Comparison of ENCODE assay signal across 14 cellular contexts in the genomic region with DNA sequence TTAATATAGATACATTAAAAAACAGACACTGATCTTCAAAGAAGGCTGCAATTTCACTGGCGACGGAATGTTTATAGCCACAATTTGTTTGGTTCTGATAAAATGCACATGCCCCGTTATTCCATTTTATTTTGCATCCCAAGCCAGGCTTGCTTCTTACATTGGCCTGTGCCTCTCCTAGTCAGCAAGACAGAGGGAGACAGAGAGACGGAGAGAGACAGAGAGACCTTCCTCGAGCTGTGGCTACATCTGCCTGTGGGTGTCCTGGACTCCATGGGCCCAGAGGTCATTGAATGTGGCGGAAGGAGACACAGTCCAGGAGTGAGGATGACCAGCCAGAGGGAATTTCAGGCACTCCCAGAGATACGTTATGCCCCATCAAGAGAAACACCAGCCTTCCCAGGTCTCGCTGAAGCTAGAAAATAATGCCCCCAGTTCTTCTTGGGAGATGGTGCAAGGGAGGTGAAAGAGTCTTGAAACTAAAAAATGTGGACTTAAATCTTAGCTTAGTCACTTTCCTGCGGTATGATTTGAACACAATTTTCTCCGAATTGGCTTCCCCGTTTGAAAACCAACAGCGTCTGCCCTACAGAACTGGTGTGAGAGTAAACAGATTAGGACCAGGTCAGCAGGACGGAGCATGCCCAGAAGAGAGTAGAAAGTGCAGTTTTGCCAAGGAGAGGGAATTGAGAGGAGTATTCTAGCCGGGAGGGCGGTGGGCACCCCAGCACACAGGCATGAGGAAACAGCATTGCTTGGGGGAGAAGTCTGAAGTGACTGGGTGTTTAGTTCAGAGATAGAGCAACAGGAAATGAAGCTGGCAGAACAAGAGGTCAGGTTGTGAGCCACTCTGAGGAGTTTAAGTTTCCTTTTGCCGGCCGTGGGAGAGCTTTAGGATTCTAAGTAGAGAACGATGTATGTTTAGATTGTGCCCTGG.
DNase-seq lines count a peak whose midpoint lies in the region; ATAC-seq, FAIRE-seq and TF ChIP-seq lines count a peak whose summit lies in the region.
"Had no signal": no experiment of that assay in that cellular context is flagged by ENCODE, and none has a peak within 500 bp of the region (broad histone marks: within the 10 kb centered on the region; RNA-seq: fewer than 3 reads in every experiment).

No MANE protein-coding gene starts in this region.

- H3K4me1 ChIP-seq in parathyroid adenoma (no peaks in the 10 kb centered on the region), Caco-2 (no peaks in the 10 kb centered on the region), testis (no peaks in the 10 kb centered on the region)

- BruUV-seq in Caco-2 (replicated peaks; lab: Mats Ljungman, UMichigan), result no TSS peak

- H3K9me3 ChIP-seq in parathyroid adenoma (ENCODE audit: control insufficient read depth, low read length) (no peaks in the 10 kb centered on the region), Caco-2 (no peaks in the 10 kb centered on the region), testis (no peaks in the 10 kb centered on the region)

- DNase-seq in GM12865 (ENCODE audit: low read depth), result peak; percentile 54
- peak in 23 of 34 experiments; percentile 13 to 55 (median 29) for DNase-seq in T-cell
- DNase-seq in Caco-2, result no peak
- no peak for DNase-seq in testis
- DNase-seq in GM12891 (ENCODE audit: insufficient read length, low spot score), result no peak
- DNase-seq: DMS79 treated with DMSO at 0.1 percent for 48 hours; HFFc6; left cardiac atrium; NCI-H2081 treated with DMSO at 0.1 percent for 48 hours; stimulated activated naive B cell treated with anti-CD40 and anti-IgM and Interleukin-4, amounts not matched to agents 10 μg/mL and 1 μg/mL and 100 μg/mL, for 72 hours had no signal

- no peaks in the 10 kb centered on the region for H3K36me3 Mint-ChIP-seq in T-cell
- H3K36me3 Mint-ChIP-seq in activated naive CD8-positive, alpha-beta T cell, result no peaks in the 10 kb centered on the region
- no peaks in the 10 kb centered on the region for H3K36me3 Mint-ChIP-seq in Caco-2 (ENCODE audit: insufficient read depth, unreplicated experiment)
- H3K36me3 Mint-ChIP-seq: stimulated activated naive B cell treated with anti-CD40 and anti-IgM and Interleukin-4, amounts not matched to agents 10 μg/mL and 1 μg/mL and 100 μg/mL, for 72 hours had no signal

- H3K27ac Mint-ChIP-seq in T-cell (peak overlapping the region; percentile 99), Caco-2 (ENCODE audit: unreplicated experiment) (no peak overlapping the region)
- H3K27ac Mint-ChIP-seq in activated naive CD8-positive, alpha-beta T cell, result peak overlapping the region; percentile 96
- H3K27ac Mint-ChIP-seq: HFFc6; stimulated activated naive B cell treated with anti-CD40 and anti-IgM and Interleukin-4, amounts not matched to agents 10 μg/mL and 1 μg/mL and 100 μg/mL, for 72 hours had no signal

- peaks cover 84 to 91% (median 88%) of the 10 kb centered on the region in 3 donors for H3K4me1 Mint-ChIP-seq in T-cell
- H3K4me1 Mint-ChIP-seq in activated naive CD8-positive, alpha-beta T cell (ENCODE audit: low read depth), result peaks cover 83% of the 10 kb centered on the region
- H3K4me1 Mint-ChIP-seq in Caco-2 (ENCODE audit: low read depth, unreplicated experiment), result no peaks in the 10 kb centered on the region
- H3K4me1 Mint-ChIP-seq: stimulated activated naive B cell treated with anti-CD40 and anti-IgM and Interleukin-4, amounts not matched to agents 10 μg/mL and 1 μg/mL and 100 μg/mL, for 72 hours had no signal

- no peaks in the 10 kb centered on the region for H3K27me3 ChIP-seq in parathyroid adenoma (ENCODE audit: control insufficient read depth, insufficient read depth, low read length)
- H3K27me3 ChIP-seq in Caco-2 (replicated peaks; ENCODE audit: control insufficient read depth, insufficient read depth, low read length), result no peaks in the 10 kb centered on the region
- H3K27me3 ChIP-seq in testis, result no peaks in the 10 kb centered on the region

- no peaks in the 10 kb centered on the region for H3K27me3 Mint-ChIP-seq in T-cell
- H3K27me3 Mint-ChIP-seq in activated naive CD8-positive, alpha-beta T cell, result no peaks in the 10 kb centered on the region
- peaks cover 2% of the 10 kb centered on the region for H3K27me3 Mint-ChIP-seq in Caco-2 (ENCODE audit: insufficient read depth, unreplicated experiment)

- no peak for TF ChIP-seq POLR2A in testis (IDR thresholded peaks at IDR 0.05)
- no peak for TF ChIP-seq POLR2A in GM12891 (IDR thresholded peaks at IDR 0.05; ENCODE audit: low read depth, low read length)

- POLR2A ChIA-PET in T-cell (lab: Charles Lee), result interaction anchor here in 1 of 2 donors (0.5 to 0.6 kb wide), 2 partner anchors 29 to 1870 kb away, joined by 3 to 4 read pairs; no protein-coding TSS in a partner anchor
- POLR2A ChIA-PET in Caco-2 (lab: Charles Lee), result no interaction called here

- peak; percentile 83 to 93 (median 92) for ATAC-seq in T-cell (replicated peaks in 1 of 4)
- ATAC-seq: Panc1; stimulated activated naive B cell treated with anti-CD40 and anti-IgM and Interleukin-4, amounts not matched to agents 10 μg/mL and 1 μg/mL and 100 μg/mL, for 72 hours had no signal

- TF ChIP-seq CTCF in GM12865 (IDR thresholded peaks at IDR 0.05; ENCODE audit: insufficient read depth, low read depth, low read length, missing control alignments) (no peak), parathyroid adenoma (IDR thresholded peaks at IDR 0.05) (no peak), Caco-2 (IDR thresholded peaks at IDR 0.05; ENCODE audit: insufficient read depth in 1 of 2, low read depth in 1 of 2, low read length in 1 of 2, severe bottlenecking in 1 of 2, unreplicated experiment in 1 of 2) (no peak), testis (IDR thresholded peaks at IDR 0.05) (no peak)

- H3K36me3 ChIP-seq in parathyroid adenoma (ENCODE audit: control insufficient read depth, insufficient read depth, low read length) (no peaks in the 10 kb centered on the region), Caco-2 (ENCODE audit: control insufficient read depth, insufficient read depth, low read length) (no peaks in the 10 kb centered on the region), testis (ENCODE audit: low read depth, missing control alignments) (no peaks in the 10 kb centered on the region)

- H3K79me2 ChIP-seq in parathyroid adenoma, result no peaks in the 10 kb centered on the region

- H3K4me2 ChIP-seq in parathyroid adenoma (ENCODE audit: low read length), result no peak overlapping the region

- H3K4me3 ChIP-seq in GM12865 (ENCODE audit: low read depth, low read length), result peak overlapping the region; percentile 20
- no peak overlapping the region for H3K4me3 ChIP-seq in parathyroid adenoma (ENCODE audit: low read depth, low read length)
- no peak overlapping the region for H3K4me3 ChIP-seq in Caco-2 (ENCODE audit: low read depth, low read length)
- no peak overlapping the region for H3K4me3 ChIP-seq in testis

- H3K9ac ChIP-seq in parathyroid adenoma, result no peak overlapping the region

- H3K27ac ChIP-seq in parathyroid adenoma, result no peak overlapping the region
- no peak overlapping the region for H3K27ac ChIP-seq in testis

- peak overlapping the region; percentile 52 for H2AFZ ChIP-seq in parathyroid adenoma

- 51 to 59% methylated on average over 18 of the region's 18 CpGs for WGBS in testis, 2 donors

- H3K4me3 Mint-ChIP-seq in T-cell (peak overlapping the region; percentile 67 to 80 (median 76)), Caco-2 (ENCODE audit: unreplicated experiment) (no peak overlapping the region)
- H3K4me3 Mint-ChIP-seq in activated naive CD8-positive, alpha-beta T cell, result peak overlapping the region; percentile 85
- H3K4me3 Mint-ChIP-seq: HFFc6; neural crest cell; stimulated activated naive B cell treated with anti-CD40 and anti-IgM and Interleukin-4, amounts not matched to agents 10 μg/mL and 1 μg/mL and 100 μg/mL, for 72 hours had no signal

- no peak for FAIRE-seq in GM12891 (lab: Jason Lieb, UNC)

- intact Hi-C loops in Caco-2 (cut with micrococcal nuclease; ENCODE audit: unreplicated experiment) (no loop called here), testis (cut with DNase I; ENCODE audit: low total_unique reads) (no loop called here)

- CTCF ChIA-PET in T-cell (lab: Charles Lee) (interaction anchor here in 1 of 2 donors (0.5 to 0.9 kb wide), 3 partner anchors 98 to 1719 kb away, joined by 3 to 4 read pairs (median 3); no protein-coding TSS in a partner anchor), Caco-2 (lab: Charles Lee) (no interaction called here)

- H3K9me3 Mint-ChIP-seq in T-cell (no peaks in the 10 kb centered on the region), Caco-2 (ENCODE audit: unreplicated experiment) (peaks cover 30% of the 10 kb centered on the region)
- no peaks in the 10 kb centered on the region for H3K9me3 Mint-ChIP-seq in activated naive CD8-positive, alpha-beta T cell (ENCODE audit: low read depth)

TF ChIP-seq in GM12891, 5 proteins besides CTCF, POLR2A, EP300 and RAD21:
- no peak for TF ChIP-seq POU2F2 (IDR thresholded peaks at IDR 0.05; ENCODE audit: low read depth, low read length)
- TF ChIP-seq SPI1 (IDR thresholded peaks at IDR 0.05; ENCODE audit: low read depth, low read length), result no peak
- TF ChIP-seq PAX5 (IDR thresholded peaks at IDR 0.05; ENCODE audit: insufficient read depth, low read length, severe bottlenecking), result no peak
- no peak for TF ChIP-seq POLR2AphosphoS5 (IDR thresholded peaks at IDR 0.05; ENCODE audit: low read depth, low read length)
- TF ChIP-seq TAF1 (IDR thresholded peaks at IDR 0.05; ENCODE audit: low read depth, low read length), result no peak
TF ChIP-seq in GM12891: peak in this region for 0.

Comparison
In these comparisons a context has a peak if more than half of its experiments do, and no peak if none do; other contexts are left out.
1. DNase-seq: peak in GM12865 (single experiment) and T-cell (23 of 34); none in Caco-2 (0 of 2), testis (single experiment) and GM12891 (single experiment).